In the genomic region with DNA sequence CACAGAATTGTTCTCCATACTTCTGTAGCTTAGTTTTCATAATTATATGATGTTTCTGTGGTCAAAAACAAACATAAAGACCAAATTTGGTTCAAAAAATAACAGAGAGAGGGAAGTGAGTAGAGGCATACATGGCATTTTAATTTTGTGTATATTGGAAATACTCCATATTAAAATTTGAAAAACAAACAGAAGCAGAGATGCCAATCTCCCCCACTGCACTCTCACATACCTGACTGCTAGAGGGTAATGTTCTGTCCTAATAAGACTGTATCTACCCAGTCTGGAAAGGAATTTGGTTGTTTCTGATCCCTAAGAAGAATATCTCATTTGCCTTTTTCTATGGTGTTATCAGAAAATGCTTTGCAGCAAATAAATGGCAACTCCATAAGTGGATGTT, we compare ENCODE assay signal across 18 cellular contexts.
"Had no signal": no experiment of that assay in that cellular context is flagged by ENCODE, and none has a peak within 500 bp of the region (broad histone marks: within the 10 kb centered on the region; RNA-seq: fewer than 3 reads in every experiment).

No MANE protein-coding gene starts in this region.

- ATAC-seq: gastrocnemius medialis; left cardiac atrium; left ventricle myocardium superior; naive thymus-derived CD4-positive, alpha-beta T cell; psoas muscle; stimulated activated memory B cell treated with anti-CD40 and anti-IgM and Interleukin-4, amounts not matched to agents 10 μg/mL and 1 μg/mL and 100 μg/mL, for 72 hours had no signal

- H3K27ac ChIP-seq: esophagus muscularis mucosa, gastrocnemius medialis, psoas muscle, right lobe of liver, tibial artery, vagina had no signal

- H3K27me3 Mint-ChIP-seq: naive thymus-derived CD4-positive, alpha-beta T cell; stimulated activated memory B cell treated with anti-CD40 and anti-IgM and Interleukin-4, amounts not matched to agents 10 μg/mL and 1 μg/mL and 100 μg/mL, for 72 hours; stimulated activated naive CD8-positive, alpha-beta T cell treated with anti-CD3 and anti-CD28 coated beads, Interleukin-15, Interleukin-2, amounts not matched to agents 100 ng/mL and 50 ng/mL, for 24 hours had no signal

- H3K4me3 ChIP-seq: esophagus muscularis mucosa, gastrocnemius medialis, psoas muscle, right lobe of liver, tibial artery, upper lobe of left lung, vagina had no signal

- H3K27ac Mint-ChIP-seq: naive thymus-derived CD4-positive, alpha-beta T cell; nephron progenitor cell; stimulated activated memory B cell treated with anti-CD40 and anti-IgM and Interleukin-4, amounts not matched to agents 10 μg/mL and 1 μg/mL and 100 μg/mL, for 72 hours; stimulated activated naive CD8-positive, alpha-beta T cell treated with anti-CD3 and anti-CD28 coated beads, Interleukin-15, Interleukin-2, amounts not matched to agents 100 ng/mL and 50 ng/mL, for 24 hours had no signal

- H3K4me3 Mint-ChIP-seq: naive thymus-derived CD4-positive, alpha-beta T cell; nephron progenitor cell; stimulated activated memory B cell treated with anti-CD40 and anti-IgM and Interleukin-4, amounts not matched to agents 10 μg/mL and 1 μg/mL and 100 μg/mL, for 72 hours; stimulated activated naive CD8-positive, alpha-beta T cell treated with anti-CD3 and anti-CD28 coated beads, Interleukin-15, Interleukin-2, amounts not matched to agents 100 ng/mL and 50 ng/mL, for 24 hours had no signal

- H3K4me1 ChIP-seq: esophagus muscularis mucosa, gastrocnemius medialis, psoas muscle, right lobe of liver, vagina had no signal

- DNase-seq: effector memory CD4-positive, alpha-beta T cell; gastrocnemius medialis; kidney; left cardiac atrium; left ventricle myocardium superior; mesendoderm; naive thymus-derived CD4-positive, alpha-beta T cell; nephron progenitor cell; psoas muscle; retina; stimulated activated CD4-positive, alpha-beta T cell treated with anti-CD3 and anti-CD28 coated beads, Interleukin-4, amount 100 ng/mL, for 24 hours; tibial artery had no signal

- H3K36me3 Mint-ChIP-seq: stimulated activated memory B cell treated with anti-CD40 and anti-IgM and Interleukin-4, amounts not matched to agents 10 μg/mL and 1 μg/mL and 100 μg/mL, for 72 hours had no signal

- H3K9me3 ChIP-seq: esophagus muscularis mucosa, gastrocnemius medialis, psoas muscle, right lobe of liver, tibial artery, upper lobe of left lung, vagina had no signal

- H3K9me3 Mint-ChIP-seq: stimulated activated memory B cell treated with anti-CD40 and anti-IgM and Interleukin-4, amounts not matched to agents 10 μg/mL and 1 μg/mL and 100 μg/mL, for 72 hours; stimulated activated naive CD8-positive, alpha-beta T cell treated with anti-CD3 and anti-CD28 coated beads, Interleukin-15, Interleukin-2, amounts not matched to agents 100 ng/mL and 50 ng/mL, for 24 hours had no signal

- H3K36me3 ChIP-seq: esophagus muscularis mucosa, gastrocnemius medialis, right lobe of liver, tibial artery, upper lobe of left lung, vagina had no signal

- H3K27me3 ChIP-seq: esophagus muscularis mucosa, gastrocnemius medialis, right lobe of liver, tibial artery, upper lobe of left lung, vagina had no signal

- H3K4me1 Mint-ChIP-seq: naive thymus-derived CD4-positive, alpha-beta T cell; nephron progenitor cell had no signal
